In genomic region chr17:68512247-68512966, GRCh38 we compare ENCODE assay signal across 8 cellular contexts. TPM values are rescaled to one million over a fixed set of nuclear protein-coding genes. Genes with fewer than 3 reads are reported as not detected.
DNase-seq lines count a peak whose midpoint lies in the region; ATAC-seq and TF ChIP-seq lines count a peak whose summit lies in the region.

Gene PRKAR1A (plus strand): TSS chr17:68512430. CDS start chr17:68515400, 2,970 bp downstream.

- DNase-seq in BJ (ENCODE audit: low read depth) (peak; percentile 67), NCI-H524 treated with DMSO at 0.1 percent for 48 hours (lab: John Stamatoyannopoulos, UW) (peak; percentile 43), choroid plexus epithelial cell (ENCODE audit: low read depth) (peak; percentile 97), kidney epithelial cell (ENCODE audit: low read depth) (peak; percentile 74)
- peak; percentile 87 for DNase-seq in activated CD4-positive, alpha-beta T cell treated with anti-CD3 and anti-CD28 coated beads for 4 hours
- DNase-seq in stimulated activated CD4-positive, alpha-beta T cell treated with anti-CD3 and anti-CD28 coated beads, Interleukin-15, amount 100 ng/mL, for 24 hours: peak; percentile 92

- no peaks in the 10 kb centered on the region for H3K27me3 ChIP-seq in BJ (ENCODE audit: control insufficient read depth, insufficient read depth, low read length)
- no peaks in the 10 kb centered on the region for H3K27me3 ChIP-seq in kidney epithelial cell (ENCODE audit: control insufficient read depth, insufficient read depth, low read length)

- ATAC-seq in GM19324 (IDR thresholded peaks at IDR 0.05; ENCODE audit: low FRiP score, unreplicated experiment) (peak; percentile 94), HG03460 (IDR thresholded peaks at IDR 0.05; ENCODE audit: unreplicated experiment) (peak; percentile 87)

- CTCF ChIA-PET in BJ (lab: Yijun Ruan, JAX): interaction anchor here (1.0 to 1.7 kb wide), 7 partner anchors 9 to 247 kb away, joined by 3 to 6 read pairs (median 3); no protein-coding TSS in a partner anchor

- peak within 1 kb of the TSS; percentile 75 for H3K4me3 ChIP-seq in BJ (ENCODE audit: low read depth, low read length)
- H3K4me3 ChIP-seq in choroid plexus epithelial cell (ENCODE audit: low read depth, low read length): peak within 1 kb of the TSS; percentile 66
- peak within 1 kb of the TSS; percentile 96 for H3K4me3 ChIP-seq in kidney epithelial cell (ENCODE audit: low read depth, low read length)

- H3K36me3 ChIP-seq in BJ (ENCODE audit: control insufficient read depth, insufficient read depth, low read length) (peaks cover 1% of the 10 kb centered on the region; the same call in 1 of the 2 replicates), kidney epithelial cell (ENCODE audit: control insufficient read depth, insufficient read depth, low read length) (no peaks in the 10 kb centered on the region)

- POLR2A ChIA-PET in BJ (lab: Charles Lee): interaction anchor here (0.6 kb wide), 2 partner anchors 55 to 264 kb away, joined by 3 read pairs; partner anchors contain the start of gene WIPI1

- no peak for TF ChIP-seq CTCF in BJ (IDR thresholded peaks at IDR 0.05; ENCODE audit: insufficient read depth, low read depth, low read length)
- TF ChIP-seq CTCF in choroid plexus epithelial cell (conservative IDR thresholded peaks at IDR 0.05; ENCODE audit: low read depth, low read length): no peak
- TF ChIP-seq CTCF in kidney epithelial cell (IDR thresholded peaks at IDR 0.05; ENCODE audit: insufficient read depth, low read length, poor library complexity, severe bottlenecking): no peak

RNA-seq across cellular contexts. Expression of gene PRKAR1A, which starts in this region (rescaled TPM):
- 228 and 250 TPM in 2 replicates for polyA plus RNA-seq in BJ (2011; rRNA removed)
- polyA minus RNA-seq in BJ (2011; rRNA and poly(A)+ RNA removed): 181 and 227 TPM in 2 replicates
- total RNA-seq in kidney epithelial cell: 232 and 233 TPM in 2 replicates

Comparison
In these comparisons a context has a peak if more than half of its experiments do, and no peak if none do; other contexts are left out.
1. Peak in every context shown above with its lines: DNase-seq, ATAC-seq and H3K4me3 ChIP-seq.
2. DNase-seq: peak in every context shown above with its lines; median percentile 97 in choroid plexus epithelial cell; 92 in stimulated activated CD4-positive, alpha-beta T cell treated with anti-CD3 and anti-CD28 coated beads, Interleukin-15, amount 100 ng/mL, for 24 hours; 87 in activated CD4-positive, alpha-beta T cell treated with anti-CD3 and anti-CD28 coated beads for 4 hours; 74 in kidney epithelial cell; 67 in BJ; 43 in NCI-H524 treated with DMSO at 0.1 percent for 48 hours.